In genomic region chr10:65796472-65796871, GRCh38 we compare ENCODE assay signal across 18 cellular contexts.
DNase-seq lines count a peak whose midpoint lies in the region; ATAC-seq and TF ChIP-seq lines count a peak whose summit lies in the region.
"Had no signal": no experiment of that assay in that cellular context is flagged by ENCODE, and none has a peak within 500 bp of the region (broad histone marks: within the 10 kb centered on the region; RNA-seq: fewer than 3 reads in every experiment).

No MANE protein-coding gene starts in this region.

- no peaks in the 10 kb centered on the region for H3K27me3 Mint-ChIP-seq in MCF 10A (ENCODE audit: insufficient read depth, unreplicated experiment)
- H3K27me3 Mint-ChIP-seq: B cell; CD4-positive, CD25-positive, alpha-beta regulatory T cell had no signal

- in situ Hi-C loops in transverse colon (cut with MboI; ENCODE audit: low pct_ligation_motif_present in 1 of 4, low pct_unique_long_range_greater_than_20kb in 1 of 4, low sequenced_read_pairs in 3 of 4): no loop called here

- peaks cover 14% of the 10 kb centered on the region for H3K4me1 Mint-ChIP-seq in MCF 10A (ENCODE audit: insufficient read depth, unreplicated experiment)
- H3K4me1 Mint-ChIP-seq: B cell; CD4-positive, CD25-positive, alpha-beta regulatory T cell; GM23338 had no signal

- no peaks in the 10 kb centered on the region for H3K36me3 ChIP-seq in breast epithelium
- no peaks in the 10 kb centered on the region for H3K36me3 ChIP-seq in transverse colon
- H3K36me3 ChIP-seq: BLaER1, HAP-1 had no signal

- peak overlapping the region; percentile 32 for H3K27ac Mint-ChIP-seq in MCF 10A (ENCODE audit: low read depth, unreplicated experiment)
- H3K27ac Mint-ChIP-seq: B cell; CD4-positive, CD25-positive, alpha-beta regulatory T cell; CD8-positive, alpha-beta T cell; GM23338; HFFc6 had no signal

- TF ChIP-seq CTCF in MCF 10A (IDR thresholded peaks at IDR 0.05; ENCODE audit: unreplicated experiment) (no peak), breast epithelium (IDR thresholded peaks at IDR 0.05) (no peak), transverse colon (IDR thresholded peaks at IDR 0.05) (no peak)

- H3K4me3 ChIP-seq in breast epithelium (no peak overlapping the region), transverse colon (no peak overlapping the region)
- H3K4me3 ChIP-seq: BLaER1, GM23338, HAP-1 had no signal

- no peaks in the 10 kb centered on the region for H3K9me3 ChIP-seq in breast epithelium
- H3K9me3 ChIP-seq in transverse colon: no peaks in the 10 kb centered on the region
- H3K9me3 ChIP-seq: BLaER1, Caco-2, HAP-1 had no signal

- POLR2A ChIA-PET in MCF 10A (lab: Yijun Ruan, JAX): no interaction called here

- no peak for TF ChIP-seq POLR2A in breast epithelium (IDR thresholded peaks at IDR 0.05)
- TF ChIP-seq POLR2A in transverse colon (IDR thresholded peaks at IDR 0.05): no peak

- DNase-seq in MCF 10A (ENCODE audit: unreplicated experiment) (no peak), breast epithelium (ENCODE audit: low spot score in 2 of 2) (no peak), left colon (peak in 1 of 2 donors; percentile 6), transverse colon (no peak), dermis blood vessel endothelial cell (no peak)
- DNase-seq: Caco-2; CD4-positive, CD25-positive, alpha-beta regulatory T cell; CD8-positive, alpha-beta T cell; DMS153; DND-41; HFFc6 had no signal

- no peaks in the 10 kb centered on the region for H3K4me1 ChIP-seq in breast epithelium
- peaks cover 0 to 46% (median 23%) of the 10 kb centered on the region in 4 donors for H3K4me1 ChIP-seq in transverse colon
- H3K4me1 ChIP-seq: BLaER1, Caco-2, HAP-1 had no signal

- intact Hi-C loops in MCF 10A (cut with micrococcal nuclease) (no loop called here), breast epithelium (cut with DNase I; ENCODE audit: low total_unique reads) (no loop called here), left colon (cut with DNase I, micrococcal nuclease) (no loop called here), transverse colon (cut with DNase I; ENCODE audit: low total_unique reads) (no loop called here)

- CTCF ChIA-PET in MCF 10A (lab: Yijun Ruan, JAX): no interaction called here

- ATAC-seq in left colon: peak; percentile 75
- ATAC-seq in HG02610 (IDR thresholded peaks at IDR 0.05; ENCODE audit: unreplicated experiment): no peak
- ATAC-seq: CD8-positive, alpha-beta T cell; GM23338 had no signal

- WGBS in transverse colon (ENCODE audit: low coverage in 1 of 2), 2 donors: 49 to 50% methylated on average over 2 of the region's 2 CpGs

- TF ChIP-seq EP300 in transverse colon (IDR thresholded peaks at IDR 0.05; ENCODE audit: low read depth): no peak

- H3K27me3 ChIP-seq in breast epithelium: no peaks in the 10 kb centered on the region
- no peaks in the 10 kb centered on the region for H3K27me3 ChIP-seq in transverse colon
- H3K27me3 ChIP-seq: BLaER1 had no signal

- no TSS peak for BruUV-seq in MCF 10A (replicated peaks; lab: Mats Ljungman, UMichigan)

- H3K4me3 Mint-ChIP-seq in MCF 10A (ENCODE audit: unreplicated experiment): no peak overlapping the region
- H3K4me3 Mint-ChIP-seq: B cell; CD4-positive, CD25-positive, alpha-beta regulatory T cell; CD8-positive, alpha-beta T cell; GM23338; HFFc6 had no signal

- no peaks in the 10 kb centered on the region for H3K9me3 Mint-ChIP-seq in MCF 10A (ENCODE audit: unreplicated experiment)
- H3K9me3 Mint-ChIP-seq: GM23338 had no signal

- no peaks in the 10 kb centered on the region for H3K36me3 Mint-ChIP-seq in MCF 10A (ENCODE audit: insufficient read depth, unreplicated experiment)
- H3K36me3 Mint-ChIP-seq: CD4-positive, CD25-positive, alpha-beta regulatory T cell; CD8-positive, alpha-beta T cell had no signal

- H3K27ac ChIP-seq in breast epithelium: no peak overlapping the region
- peak overlapping the region; percentile 8 to 47 (median 30) for H3K27ac ChIP-seq in transverse colon
- H3K27ac ChIP-seq: 22Rv1, BLaER1, C4-2B had no signal

Comparison
In these comparisons a context has a peak if more than half of its experiments do, and no peak if none do; other contexts are left out.
1. H3K27ac ChIP-seq: peak in transverse colon (4 of 4); none in breast epithelium (0 of 2).